3 cellular contexts compared by ENCODE assay signal in the genomic region with DNA sequence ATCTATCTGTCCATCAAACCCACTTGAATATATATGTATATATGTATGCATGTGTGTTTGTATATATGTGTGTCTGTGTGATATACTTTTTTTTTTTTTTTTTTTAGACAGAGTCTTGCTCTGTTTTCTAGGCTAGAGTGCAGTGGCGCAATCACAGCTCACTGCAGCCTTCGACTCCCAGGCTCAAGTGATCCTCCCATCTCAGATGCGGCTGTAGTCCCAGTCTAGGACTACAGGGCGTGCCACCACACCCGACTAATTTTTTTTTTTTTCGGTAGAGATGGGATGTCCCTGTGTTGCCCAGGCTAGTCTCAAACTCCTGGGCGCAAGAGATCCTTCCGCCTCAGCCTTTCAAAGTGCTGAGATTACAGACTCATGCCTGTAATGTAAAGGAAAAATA.
TF ChIP-seq lines count a peak whose summit lies in the region.

No MANE protein-coding gene starts in this region.

TF ChIP-seq in A549, 52 proteins besides CTCF, POLR2A, EP300 and RAD21:
- no peak for TF ChIP-seq CBX2 (IDR thresholded peaks at IDR 0.05; ENCODE audit: borderline replicate concordance, low read depth)
- TF ChIP-seq GATA3 (IDR thresholded peaks at IDR 0.05; ENCODE audit: borderline replicate concordance), result no peak
- TF ChIP-seq CEBPB (IDR thresholded peaks at IDR 0.05), result peak in 1 of 2 experiments; percentile 43; a peak in 1 of 4 replicates

TF ChIP-seq in GM23338, 12 proteins besides CTCF, POLR2A, EP300 and RAD21 (continues in another document):
- TF ChIP-seq, protein P1, sequence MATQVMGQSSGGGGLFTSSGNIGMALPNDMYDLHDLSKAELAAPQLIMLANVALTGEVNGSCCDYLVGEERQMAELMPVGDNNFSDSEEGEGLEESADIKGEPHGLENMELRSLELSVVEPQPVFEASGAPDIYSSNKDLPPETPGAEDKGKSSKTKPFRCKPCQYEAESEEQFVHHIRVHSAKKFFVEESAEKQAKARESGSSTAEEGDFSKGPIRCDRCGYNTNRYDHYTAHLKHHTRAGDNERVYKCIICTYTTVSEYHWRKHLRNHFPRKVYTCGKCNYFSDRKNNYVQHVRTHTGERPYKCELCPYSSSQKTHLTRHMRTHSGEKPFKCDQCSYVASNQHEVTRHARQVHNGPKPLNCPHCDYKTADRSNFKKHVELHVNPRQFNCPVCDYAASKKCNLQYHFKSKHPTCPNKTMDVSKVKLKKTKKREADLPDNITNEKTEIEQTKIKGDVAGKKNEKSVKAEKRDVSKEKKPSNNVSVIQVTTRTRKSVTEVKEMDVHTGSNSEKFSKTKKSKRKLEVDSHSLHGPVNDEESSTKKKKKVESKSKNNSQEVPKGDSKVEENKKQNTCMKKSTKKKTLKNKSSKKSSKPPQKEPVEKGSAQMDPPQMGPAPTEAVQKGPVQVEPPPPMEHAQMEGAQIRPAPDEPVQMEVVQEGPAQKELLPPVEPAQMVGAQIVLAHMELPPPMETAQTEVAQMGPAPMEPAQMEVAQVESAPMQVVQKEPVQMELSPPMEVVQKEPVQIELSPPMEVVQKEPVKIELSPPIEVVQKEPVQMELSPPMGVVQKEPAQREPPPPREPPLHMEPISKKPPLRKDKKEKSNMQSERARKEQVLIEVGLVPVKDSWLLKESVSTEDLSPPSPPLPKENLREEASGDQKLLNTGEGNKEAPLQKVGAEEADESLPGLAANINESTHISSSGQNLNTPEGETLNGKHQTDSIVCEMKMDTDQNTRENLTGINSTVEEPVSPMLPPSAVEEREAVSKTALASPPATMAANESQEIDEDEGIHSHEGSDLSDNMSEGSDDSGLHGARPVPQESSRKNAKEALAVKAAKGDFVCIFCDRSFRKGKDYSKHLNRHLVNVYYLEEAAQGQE (IDR thresholded peaks at IDR 0.05; ENCODE audit: unreplicated experiment), result no peak
- TF ChIP-seq ZNF114 (CRISPR knock-in tag; IDR thresholded peaks at IDR 0.05) (no peak), ZNF331 (CRISPR knock-in tag; IDR thresholded peaks at IDR 0.05; ENCODE audit: low read depth) (no peak), EZH2phosphoT487 (IDR thresholded peaks at IDR 0.05; ENCODE audit: unreplicated experiment) (no peak), EZH2 (IDR thresholded peaks at IDR 0.05; ENCODE audit: low read depth, unreplicated experiment) (no peak), JUNB (IDR thresholded peaks at IDR 0.05; ENCODE audit: unreplicated experiment) (no peak), STAT1 (IDR thresholded peaks at IDR 0.05; ENCODE audit: unreplicated experiment) (no peak)
- TF ChIP-seq, protein P2, sequence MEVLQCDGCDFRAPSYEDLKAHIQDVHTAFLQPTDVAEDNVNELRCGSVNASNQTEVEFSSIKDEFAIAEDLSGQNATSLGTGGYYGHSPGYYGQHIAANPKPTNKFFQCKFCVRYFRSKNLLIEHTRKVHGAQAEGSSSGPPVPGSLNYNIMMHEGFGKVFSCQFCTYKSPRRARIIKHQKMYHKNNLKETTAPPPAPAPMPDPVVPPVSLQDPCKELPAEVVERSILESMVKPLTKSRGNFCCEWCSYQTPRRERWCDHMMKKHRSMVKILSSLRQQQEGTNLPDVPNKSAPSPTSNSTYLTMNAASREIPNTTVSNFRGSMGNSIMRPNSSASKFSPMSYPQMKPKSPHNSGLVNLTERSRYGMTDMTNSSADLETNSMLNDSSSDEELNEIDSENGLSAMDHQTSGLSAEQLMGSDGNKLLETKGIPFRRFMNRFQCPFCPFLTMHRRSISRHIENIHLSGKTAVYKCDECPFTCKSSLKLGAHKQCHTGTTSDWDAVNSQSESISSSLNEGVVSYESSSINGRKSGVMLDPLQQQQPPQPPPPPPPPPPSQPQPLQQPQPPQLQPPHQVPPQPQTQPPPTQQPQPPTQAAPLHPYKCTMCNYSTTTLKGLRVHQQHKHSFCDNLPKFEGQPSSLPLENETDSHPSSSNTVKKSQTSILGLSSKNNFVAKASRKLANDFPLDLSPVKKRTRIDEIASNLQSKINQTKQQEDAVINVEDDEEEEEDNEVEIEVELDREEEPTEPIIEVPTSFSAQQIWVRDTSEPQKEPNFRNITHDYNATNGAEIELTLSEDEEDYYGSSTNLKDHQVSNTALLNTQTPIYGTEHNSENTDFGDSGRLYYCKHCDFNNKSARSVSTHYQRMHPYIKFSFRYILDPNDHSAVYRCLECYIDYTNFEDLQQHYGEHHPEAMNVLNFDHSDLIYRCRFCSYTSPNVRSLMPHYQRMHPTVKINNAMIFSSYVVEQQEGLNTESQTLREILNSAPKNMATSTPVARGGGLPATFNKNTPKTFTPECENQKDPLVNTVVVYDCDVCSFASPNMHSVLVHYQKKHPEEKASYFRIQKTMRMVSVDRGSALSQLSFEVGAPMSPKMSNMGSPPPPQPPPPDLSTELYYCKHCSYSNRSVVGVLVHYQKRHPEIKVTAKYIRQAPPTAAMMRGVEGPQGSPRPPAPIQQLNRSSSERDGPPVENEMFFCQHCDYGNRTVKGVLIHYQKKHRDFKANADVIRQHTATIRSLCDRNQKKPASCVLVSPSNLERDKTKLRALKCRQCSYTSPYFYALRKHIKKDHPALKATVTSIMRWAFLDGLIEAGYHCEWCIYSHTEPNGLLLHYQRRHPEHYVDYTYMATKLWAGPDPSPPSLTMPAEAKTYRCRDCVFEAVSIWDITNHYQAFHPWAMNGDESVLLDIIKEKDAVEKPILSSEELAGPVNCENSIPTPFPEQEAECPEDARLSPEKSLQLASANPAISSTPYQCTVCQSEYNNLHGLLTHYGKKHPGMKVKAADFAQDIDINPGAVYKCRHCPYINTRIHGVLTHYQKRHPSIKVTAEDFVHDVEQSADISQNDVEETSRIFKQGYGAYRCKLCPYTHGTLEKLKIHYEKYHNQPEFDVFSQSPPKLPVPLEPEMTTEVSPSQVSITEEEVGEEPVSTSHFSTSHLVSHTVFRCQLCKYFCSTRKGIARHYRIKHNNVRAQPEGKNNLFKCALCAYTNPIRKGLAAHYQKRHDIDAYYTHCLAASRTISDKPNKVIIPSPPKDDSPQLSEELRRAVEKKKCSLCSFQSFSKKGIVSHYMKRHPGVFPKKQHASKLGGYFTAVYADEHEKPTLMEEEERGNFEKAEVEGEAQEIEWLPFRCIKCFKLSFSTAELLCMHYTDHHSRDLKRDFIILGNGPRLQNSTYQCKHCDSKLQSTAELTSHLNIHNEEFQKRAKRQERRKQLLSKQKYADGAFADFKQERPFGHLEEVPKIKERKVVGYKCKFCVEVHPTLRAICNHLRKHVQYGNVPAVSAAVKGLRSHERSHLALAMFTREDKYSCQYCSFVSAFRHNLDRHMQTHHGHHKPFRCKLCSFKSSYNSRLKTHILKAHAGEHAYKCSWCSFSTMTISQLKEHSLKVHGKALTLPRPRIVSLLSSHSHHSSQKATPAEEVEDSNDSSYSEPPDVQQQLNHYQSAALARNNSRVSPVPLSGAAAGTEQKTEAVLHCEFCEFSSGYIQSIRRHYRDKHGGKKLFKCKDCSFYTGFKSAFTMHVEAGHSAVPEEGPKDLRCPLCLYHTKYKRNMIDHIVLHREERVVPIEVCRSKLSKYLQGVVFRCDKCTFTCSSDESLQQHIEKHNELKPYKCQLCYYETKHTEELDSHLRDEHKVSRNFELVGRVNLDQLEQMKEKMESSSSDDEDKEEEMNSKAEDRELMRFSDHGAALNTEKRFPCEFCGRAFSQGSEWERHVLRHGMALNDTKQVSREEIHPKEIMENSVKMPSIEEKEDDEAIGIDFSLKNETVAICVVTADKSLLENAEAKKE (CRISPR knock-in tag; IDR thresholded peaks at IDR 0.05), result no peak
- TF ChIP-seq, protein P3, sequence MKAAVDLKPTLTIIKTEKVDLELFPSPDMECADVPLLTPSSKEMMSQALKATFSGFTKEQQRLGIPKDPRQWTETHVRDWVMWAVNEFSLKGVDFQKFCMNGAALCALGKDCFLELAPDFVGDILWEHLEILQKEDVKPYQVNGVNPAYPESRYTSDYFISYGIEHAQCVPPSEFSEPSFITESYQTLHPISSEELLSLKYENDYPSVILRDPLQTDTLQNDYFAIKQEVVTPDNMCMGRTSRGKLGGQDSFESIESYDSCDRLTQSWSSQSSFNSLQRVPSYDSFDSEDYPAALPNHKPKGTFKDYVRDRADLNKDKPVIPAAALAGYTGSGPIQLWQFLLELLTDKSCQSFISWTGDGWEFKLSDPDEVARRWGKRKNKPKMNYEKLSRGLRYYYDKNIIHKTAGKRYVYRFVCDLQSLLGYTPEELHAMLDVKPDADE (IDR thresholded peaks at IDR 0.05), result no peak

TF ChIP-seq in endothelial cell of umbilical vein, 7 proteins besides CTCF, POLR2A, EP300 and RAD21:
- TF ChIP-seq POLR2AphosphoS5 (IDR thresholded peaks at IDR 0.05; ENCODE audit: insufficient read depth, low read depth, low read length), result no peak
- no peak for TF ChIP-seq FOS (IDR thresholded peaks at IDR 0.05; ENCODE audit: borderline replicate concordance, insufficient read depth, low read length)
- TF ChIP-seq MYC (IDR thresholded peaks at IDR 0.05; ENCODE audit: low read depth, low read length), result no peak
- no peak for TF ChIP-seq EZH2 (IDR thresholded peaks at IDR 0.05; ENCODE audit: borderline replicate concordance, low read depth, low read length, severe bottlenecking)
- no peak for TF ChIP-seq JUN (IDR thresholded peaks at IDR 0.05; ENCODE audit: borderline replicate concordance, insufficient read depth, insufficient read length, low read depth)
- TF ChIP-seq GATA2 (IDR thresholded peaks at IDR 0.05; ENCODE audit: insufficient read depth, insufficient read length, low read depth, low read length), result no peak
- TF ChIP-seq, protein P4, sequence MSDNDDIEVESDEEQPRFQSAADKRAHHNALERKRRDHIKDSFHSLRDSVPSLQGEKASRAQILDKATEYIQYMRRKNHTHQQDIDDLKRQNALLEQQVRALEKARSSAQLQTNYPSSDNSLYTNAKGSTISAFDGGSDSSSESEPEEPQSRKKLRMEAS (IDR thresholded peaks at IDR 0.05; ENCODE audit: insufficient read depth, insufficient read length), result no peak
